Comparison of ENCODE assay signal across 9 cellular contexts in the genomic region with DNA sequence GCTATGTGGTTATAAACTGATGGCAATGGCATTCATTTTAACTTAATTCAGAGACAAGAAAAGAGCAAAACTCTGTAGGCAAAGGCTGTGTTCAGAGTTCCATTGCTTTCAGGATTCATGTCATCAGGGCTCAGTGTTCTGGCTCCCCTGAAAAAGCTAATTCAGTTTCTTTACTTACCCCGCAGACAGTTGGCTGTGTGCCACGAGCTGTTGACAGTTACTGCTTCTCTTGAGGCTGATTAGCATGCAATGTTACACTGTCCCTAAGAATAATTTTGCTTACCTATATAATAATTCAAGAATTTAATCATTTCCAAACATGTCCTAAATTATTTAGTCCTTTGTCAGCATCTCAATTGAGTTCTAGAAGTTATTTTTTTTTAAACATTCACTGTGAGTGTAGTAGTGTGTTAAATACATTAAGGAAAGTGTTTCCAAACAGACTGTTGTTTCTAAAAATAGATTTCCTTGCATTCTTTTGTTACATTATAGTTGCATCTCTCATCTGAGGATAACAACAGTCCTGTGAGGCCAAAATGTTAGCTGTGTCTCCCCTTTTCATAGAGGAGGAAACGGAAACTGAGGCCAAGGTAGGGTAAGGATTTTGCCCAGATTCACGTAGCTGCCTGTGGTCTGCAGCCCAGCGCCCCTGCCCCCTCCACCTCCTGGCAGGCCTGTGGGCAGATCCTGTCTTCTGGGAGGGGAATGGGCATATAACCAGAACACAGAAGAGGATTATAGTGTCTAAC.
DNase-seq lines count a peak whose midpoint lies in the region; ATAC-seq, FAIRE-seq and TF ChIP-seq lines count a peak whose summit lies in the region.
"Had no signal": no experiment of that assay in that cellular context is flagged by ENCODE, and none has a peak within 500 bp of the region (broad histone marks: within the 10 kb centered on the region; RNA-seq: fewer than 3 reads in every experiment).

No MANE protein-coding gene starts in this region.

- intact Hi-C loops in activated T-helper 2 cell treated with anti-CD3 and anti-CD28 coated beads, Interferon-gamma antibody, Interleukin-2, Interleukin-4, amounts not matched to agents 10 μg/mL and 5 μg/mL and 100 μg/mL, durations not matched to agents 14 hours and 24 hours and 36 hours (cut with micrococcal nuclease): no loop called here

- TF ChIP-seq CTCF in osteocyte (IDR thresholded peaks at IDR 0.05) (no peak), GM10248 (IDR thresholded peaks at IDR 0.05; ENCODE audit: control extremely low read depth, extremely low read depth, low read depth, missing control alignments) (no peak)

- FAIRE-seq in HTR-8/SVneo (lab: Jason Lieb, UNC): peak; percentile 52

- ATAC-seq in HG03108 (IDR thresholded peaks at IDR 0.05; ENCODE audit: unreplicated experiment) (no peak), HG02571 (IDR thresholded peaks at IDR 0.05; ENCODE audit: unreplicated experiment) (no peak)

- H3K4me3 Mint-ChIP-seq in osteocyte (ENCODE audit: unreplicated experiment): no peak overlapping the region
- H3K4me3 Mint-ChIP-seq in activated T-helper 2 cell treated with anti-CD3 and anti-CD28 coated beads, Interferon-gamma antibody, Interleukin-2, Interleukin-4, amounts not matched to agents 10 μg/mL and 5 μg/mL and 100 μg/mL, durations not matched to agents 14 hours and 24 hours and 36 hours (ENCODE audit: low read depth): no peak overlapping the region
- H3K4me3 Mint-ChIP-seq: IgD-negative memory B cell had no signal

- peaks cover under 1% of the 10 kb centered on the region for H3K36me3 Mint-ChIP-seq in osteocyte (ENCODE audit: unreplicated experiment)
- H3K36me3 Mint-ChIP-seq in activated T-helper 2 cell treated with anti-CD3 and anti-CD28 coated beads, Interferon-gamma antibody, Interleukin-2, Interleukin-4, amounts not matched to agents 10 μg/mL and 5 μg/mL and 100 μg/mL, durations not matched to agents 14 hours and 24 hours and 36 hours (ENCODE audit: low read depth): no peaks in the 10 kb centered on the region

- POLR2A ChIA-PET in GM10248 (lab: Yijun Ruan, JAX): no interaction called here

- CTCF ChIA-PET in GM10248 (lab: Yijun Ruan, JAX): interaction anchor here (1.3 to 1.9 kb wide), 2 partner anchors 29 to 120 kb away, joined by 3 read pairs; no protein-coding TSS in a partner anchor

- no peaks in the 10 kb centered on the region for H3K27me3 Mint-ChIP-seq in osteocyte (ENCODE audit: unreplicated experiment)
- no peaks in the 10 kb centered on the region for H3K27me3 Mint-ChIP-seq in activated T-helper 2 cell treated with anti-CD3 and anti-CD28 coated beads, Interferon-gamma antibody, Interleukin-2, Interleukin-4, amounts not matched to agents 10 μg/mL and 5 μg/mL and 100 μg/mL, durations not matched to agents 14 hours and 24 hours and 36 hours (ENCODE audit: low read depth)
- H3K27me3 Mint-ChIP-seq: IgD-negative memory B cell had no signal

- DNase-seq in HTR-8/SVneo (ENCODE audit: insufficient read length, low spot score) (no peak), NCI-H345 (lab: John Stamatoyannopoulos, UW) (peak; percentile 91), cerebellum (ENCODE audit: low spot score) (peak; percentile 79), osteocyte (ENCODE audit: extremely low spot score, unreplicated experiment) (no peak), GM10248 (ENCODE audit: extremely low spot score) (no peak)
- no peak for DNase-seq in activated T-helper 2 cell treated with anti-CD3 and anti-CD28 coated beads, Interferon-gamma antibody, Interleukin-2, Interleukin-4, amounts not matched to agents 10 μg/mL and 5 μg/mL and 100 μg/mL, durations not matched to agents 14 hours and 24 hours and 36 hours (ENCODE audit: low spot score)

- peak overlapping the region; percentile 3 for H3K27ac Mint-ChIP-seq in osteocyte (ENCODE audit: unreplicated experiment)
- H3K27ac Mint-ChIP-seq in activated T-helper 2 cell treated with anti-CD3 and anti-CD28 coated beads, Interferon-gamma antibody, Interleukin-2, Interleukin-4, amounts not matched to agents 10 μg/mL and 5 μg/mL and 100 μg/mL, durations not matched to agents 14 hours and 24 hours and 36 hours: no peak overlapping the region
- H3K27ac Mint-ChIP-seq: IgD-negative memory B cell had no signal

- H3K4me1 Mint-ChIP-seq in osteocyte (ENCODE audit: unreplicated experiment): peaks cover 5% of the 10 kb centered on the region
- H3K4me1 Mint-ChIP-seq in activated T-helper 2 cell treated with anti-CD3 and anti-CD28 coated beads, Interferon-gamma antibody, Interleukin-2, Interleukin-4, amounts not matched to agents 10 μg/mL and 5 μg/mL and 100 μg/mL, durations not matched to agents 14 hours and 24 hours and 36 hours (ENCODE audit: low read depth): no peaks in the 10 kb centered on the region

- H3K9me3 Mint-ChIP-seq in osteocyte (ENCODE audit: unreplicated experiment): no peaks in the 10 kb centered on the region
- H3K9me3 Mint-ChIP-seq in activated T-helper 2 cell treated with anti-CD3 and anti-CD28 coated beads, Interferon-gamma antibody, Interleukin-2, Interleukin-4, amounts not matched to agents 10 μg/mL and 5 μg/mL and 100 μg/mL, durations not matched to agents 14 hours and 24 hours and 36 hours: no peaks in the 10 kb centered on the region
- H3K9me3 Mint-ChIP-seq: IgD-negative memory B cell had no signal

Comparison
In these comparisons a context has a peak if more than half of its experiments do, and no peak if none do; other contexts are left out.
1. DNase-seq: peak in NCI-H345 (single experiment) and cerebellum (single experiment); none in HTR-8/SVneo (single experiment), osteocyte (single experiment), activated T-helper 2 cell treated with anti-CD3 and anti-CD28 coated beads, Interferon-gamma antibody, Interleukin-2, Interleukin-4, amounts not matched to agents 10 μg/mL and 5 μg/mL and 100 μg/mL, durations not matched to agents 14 hours and 24 hours and 36 hours (single experiment) and GM10248 (single experiment).